In the genomic region with DNA sequence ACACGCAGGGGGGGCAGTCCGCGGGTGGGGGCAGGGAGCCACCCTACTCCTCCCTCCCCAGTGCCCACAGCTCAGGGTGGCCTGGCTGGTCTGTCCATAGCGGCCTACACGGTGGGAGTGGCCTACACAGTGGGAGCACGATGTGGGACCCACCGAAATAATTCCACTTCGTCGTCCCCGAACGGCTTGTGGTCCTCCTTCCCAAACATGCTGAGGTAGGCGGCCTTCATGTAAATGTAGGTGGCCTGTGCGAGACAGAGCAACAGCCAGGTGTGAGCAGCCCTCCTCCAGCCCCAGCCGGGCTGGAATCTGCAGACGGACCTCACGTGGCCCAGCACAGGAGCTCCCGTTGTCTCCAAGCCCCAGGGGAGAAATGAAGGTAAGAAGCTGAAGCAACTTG, we compare ENCODE assay signal across 24 cellular contexts. TPM values are rescaled to one million over a fixed set of nuclear protein-coding genes. Genes with fewer than 3 reads are reported as not detected.
DNase-seq lines count a peak whose midpoint lies in the region; ATAC-seq and TF ChIP-seq lines count a peak whose summit lies in the region.
"Had no signal": no experiment of that assay in that cellular context is flagged by ENCODE, and none has a peak within 500 bp of the region (broad histone marks: within the 10 kb centered on the region; RNA-seq: fewer than 3 reads in every experiment).

No MANE protein-coding gene starts in this region.

- H2AFZ ChIP-seq in neural progenitor cell (replicated peaks), result peak overlapping the region; percentile 81

- no peak for TF ChIP-seq POLR2A in GM18505 (IDR thresholded peaks at IDR 0.05; ENCODE audit: borderline replicate concordance, extremely low read depth, insufficient read depth, insufficient read length)

- no peaks in the 10 kb centered on the region for H3K27me3 Mint-ChIP-seq in CD4-positive, alpha-beta T cell
- no peaks in the 10 kb centered on the region for H3K27me3 Mint-ChIP-seq in central memory CD8-positive, alpha-beta T cell
- H3K27me3 Mint-ChIP-seq in neural progenitor cell (ENCODE audit: insufficient read depth, low read depth), result peaks cover 2% of the 10 kb centered on the region
- H3K27me3 Mint-ChIP-seq: activated CD8-positive, alpha-beta T cell treated with anti-CD3 and anti-CD28 coated beads for 36 hours; activated T-cell treated with anti-CD3 and anti-CD28 coated beads, Interleukin-2, amount 50 U/mL, for 24 hours; CD4-positive, CD25-positive, alpha-beta regulatory T cell had no signal

- POLR2A ChIA-PET in CD4-positive, alpha-beta T cell (lab: Charles Lee), result no interaction called here

- H3K27ac ChIP-seq in CD4-positive, alpha-beta T cell (ENCODE audit: low read depth, low read length), result no peak overlapping the region
- no peak overlapping the region for H3K27ac ChIP-seq in neural progenitor cell
- H3K27ac ChIP-seq: parathyroid adenoma, suprapubic skin, uterus had no signal

- H3K9me3 ChIP-seq in CD4-positive, alpha-beta T cell (ENCODE audit: control insufficient read depth, low read length), result no peaks in the 10 kb centered on the region
- H3K9me3 ChIP-seq in neural progenitor cell (ENCODE audit: low read depth), result no peaks in the 10 kb centered on the region
- H3K9me3 ChIP-seq: SK-N-SH, suprapubic skin, uterus had no signal

- intact Hi-C loops in CD4-positive, alpha-beta T cell (cut with DNase I, micrococcal nuclease), result loop anchor here in 1 of 2 experiments (5.0 kb wide), 1 partner anchor 104 kb away; no protein-coding TSS in a partner anchor

- DNase-seq in CD4-positive, alpha-beta T cell, result no peak
- DNase-seq in H4 (ENCODE audit: low spot score) (peak; percentile 4), neural progenitor cell (ENCODE audit: low spot score) (no peak), NCI-H345 (lab: John Stamatoyannopoulos, UW) (no peak), Ammon's horn (ENCODE audit: low spot score) (no peak)
- DNase-seq in central memory CD8-positive, alpha-beta T cell (ENCODE audit: low spot score in 2 of 2), result no peak
- DNase-seq: activated CD8-positive, alpha-beta T cell treated with anti-CD3 and anti-CD28 coated beads for 36 hours; activated naive CD4-positive, alpha-beta T cell treated with anti-CD3 and anti-CD28 coated beads for 36 hours; activated T-cell treated with anti-CD3 and anti-CD28 coated beads, Interleukin-2, amount 50 U/mL, for 24 hours; CD4-positive, CD25-positive, alpha-beta regulatory T cell; DMS 273 treated with DMSO at 0.1 percent for 48 hours; foreskin melanocyte; naive B cell; NCI-H1048; NCI-H187; SK-N-SH; stimulated activated CD4-positive, alpha-beta T cell treated with anti-CD3 and anti-CD28 coated beads, Interleukin-1b, Interleukin-23, amount 100 ng/mL, for 48 hours; uterus had no signal

- CTCF ChIA-PET in CD4-positive, alpha-beta T cell (lab: Charles Lee), result no interaction called here

- H3K9me3 Mint-ChIP-seq in CD4-positive, alpha-beta T cell, result no peaks in the 10 kb centered on the region
- no peaks in the 10 kb centered on the region for H3K9me3 Mint-ChIP-seq in central memory CD8-positive, alpha-beta T cell
- no peaks in the 10 kb centered on the region for H3K9me3 Mint-ChIP-seq in neural progenitor cell
- H3K9me3 Mint-ChIP-seq: activated CD8-positive, alpha-beta T cell treated with anti-CD3 and anti-CD28 coated beads for 36 hours; activated naive CD4-positive, alpha-beta T cell treated with anti-CD3 and anti-CD28 coated beads for 36 hours; activated T-cell treated with anti-CD3 and anti-CD28 coated beads, Interleukin-2, amount 50 U/mL, for 24 hours; CD4-positive, CD25-positive, alpha-beta regulatory T cell; naive B cell had no signal

- ATAC-seq in CD4-positive, alpha-beta T cell (ENCODE audit: poor library complexity), result no peak
- no peak for ATAC-seq in central memory CD8-positive, alpha-beta T cell (replicated peaks; ENCODE audit: extremely low read depth, poor library complexity, severe bottlenecking)
- ATAC-seq in GM18502 (IDR thresholded peaks at IDR 0.05; ENCODE audit: poor library complexity, unreplicated experiment) (no peak), GM18505 (IDR thresholded peaks at IDR 0.05; ENCODE audit: unreplicated experiment) (no peak)

- no peaks in the 10 kb centered on the region for H4K20me1 ChIP-seq in neural progenitor cell (ENCODE audit: low read depth)

- H3K79me2 ChIP-seq in neural progenitor cell (ENCODE audit: low read depth), result no peaks in the 10 kb centered on the region
- H3K79me2 ChIP-seq: parathyroid adenoma had no signal

- H3K4me1 Mint-ChIP-seq in CD4-positive, alpha-beta T cell (ENCODE audit: low read depth), result peaks cover 12% of the 10 kb centered on the region
- H3K4me1 Mint-ChIP-seq in central memory CD8-positive, alpha-beta T cell, result peaks cover 32% of the 10 kb centered on the region
- H3K4me1 Mint-ChIP-seq in neural progenitor cell, result peaks cover 3% of the 10 kb centered on the region

- no peak overlapping the region for H3K4me3 ChIP-seq in neural progenitor cell
- H3K4me3 ChIP-seq: lung had no signal

- H3K36me3 ChIP-seq in neural progenitor cell, result no peaks in the 10 kb centered on the region
- H3K36me3 ChIP-seq: suprapubic skin, uterus had no signal

- no peaks in the 10 kb centered on the region for H3K36me3 Mint-ChIP-seq in CD4-positive, alpha-beta T cell (ENCODE audit: low read depth)
- peaks cover 4% of the 10 kb centered on the region for H3K36me3 Mint-ChIP-seq in central memory CD8-positive, alpha-beta T cell (ENCODE audit: insufficient read depth)
- H3K36me3 Mint-ChIP-seq in neural progenitor cell, result no peaks in the 10 kb centered on the region
- H3K36me3 Mint-ChIP-seq: CD4-positive, CD25-positive, alpha-beta regulatory T cell; naive B cell had no signal

- peak overlapping the region; percentile 27 for H3K4me3 Mint-ChIP-seq in CD4-positive, alpha-beta T cell
- peak overlapping the region; percentile 48 for H3K4me3 Mint-ChIP-seq in central memory CD8-positive, alpha-beta T cell
- H3K4me3 Mint-ChIP-seq in neural progenitor cell, result no peak overlapping the region

- no peaks in the 10 kb centered on the region for H3K27me3 ChIP-seq in CD4-positive, alpha-beta T cell (ENCODE audit: control insufficient read depth, insufficient read depth, low read length)
- H3K27me3 ChIP-seq in neural progenitor cell, result no peaks in the 10 kb centered on the region
- H3K27me3 ChIP-seq: suprapubic skin, uterus had no signal

- no peak overlapping the region for H3K4me2 ChIP-seq in neural progenitor cell
- H3K4me2 ChIP-seq: SK-N-SH had no signal

- no peak for TF ChIP-seq CTCF in CD4-positive, alpha-beta T cell (IDR thresholded peaks at IDR 0.05)
- no peak for TF ChIP-seq CTCF in neural progenitor cell (IDR thresholded peaks at IDR 0.05)

- H3K27ac Mint-ChIP-seq in CD4-positive, alpha-beta T cell, result no peak overlapping the region
- peak overlapping the region; percentile 32 for H3K27ac Mint-ChIP-seq in central memory CD8-positive, alpha-beta T cell (ENCODE audit: low read depth)
- no peak overlapping the region for H3K27ac Mint-ChIP-seq in neural progenitor cell
- H3K27ac Mint-ChIP-seq: activated CD8-positive, alpha-beta T cell treated with anti-CD3 and anti-CD28 coated beads for 36 hours; activated naive CD4-positive, alpha-beta T cell treated with anti-CD3 and anti-CD28 coated beads for 36 hours; activated T-cell treated with anti-CD3 and anti-CD28 coated beads, Interleukin-2, amount 50 U/mL, for 24 hours had no signal

- H3K4me1 ChIP-seq in neural progenitor cell, result no peaks in the 10 kb centered on the region
- H3K4me1 ChIP-seq: parathyroid adenoma, uterus had no signal

- H3F3A ChIP-seq in neural progenitor cell (ENCODE audit: low read depth), result no peaks in the 10 kb centered on the region

- no peak overlapping the region for H3K9ac ChIP-seq in neural progenitor cell
- H3K9ac ChIP-seq: parathyroid adenoma, SK-N-SH had no signal

RNA-seq across cellular contexts. Expression of a gene that starts 34.4 kb away (rescaled TPM):
- not detected for total RNA-seq in CD4-positive, alpha-beta T cell
- 0.83 and 3.5 TPM in 2 replicates for total RNA-seq in H4 (2014; rRNA removed; shearing (Covaris generic))
- 0.94 and 1.2 TPM in 2 replicates for total RNA-seq in neural progenitor cell (ENCODE audit: low replicate concordance)
- total RNA-seq: activated naive CD4-positive, alpha-beta T cell treated with anti-CD3 and anti-CD28 coated beads for 36 hours; CD4-positive, CD25-positive, alpha-beta regulatory T cell; LHCN-M2 had no signal

RNA-seq across cellular contexts. Expression of a gene that starts 59.9 kb away (rescaled TPM):
- total RNA-seq in CD4-positive, alpha-beta T cell, result 10 to 100 TPM; 91.3 to 97.4 TPM
- 115 and 123 TPM in 2 replicates for total RNA-seq in H4 (2014; rRNA removed; shearing (Covaris generic))
- total RNA-seq in neural progenitor cell (ENCODE audit: low replicate concordance), result 63.8 and 108 TPM in 2 replicates
